In genomic region chr5:178895615-178896571, GRCh38 we compare ENCODE assay signal across 8 cellular contexts. TPM values are rescaled to one million over a fixed set of nuclear protein-coding genes. Genes with fewer than 3 reads are reported as not detected.
DNase-seq lines count a peak whose midpoint lies in the region; ATAC-seq, FAIRE-seq and TF ChIP-seq lines count a peak whose summit lies in the region.

TSS of gene ZFP2 (plus strand) at chr5:178895913. CDS start at chr5:178931314, 35,401 bp downstream.

- no peaks in the 10 kb centered on the region for H3K9me3 Mint-ChIP-seq in activated B cell treated with CpG ODN at 0.5 μM for 24 hours

- H3K4me3 Mint-ChIP-seq in activated B cell treated with CpG ODN at 0.5 μM for 24 hours, result peak within 1 kb of the TSS; percentile 82

- H3K27ac Mint-ChIP-seq in activated B cell treated with CpG ODN at 0.5 μM for 24 hours, result no peak within 1 kb of the TSS

- intact Hi-C loops in activated B cell treated with CpG ODN at 0.5 μM for 24 hours (cut with micrococcal nuclease) (loop anchor here (1.0 to 5.0 kb wide), 3 partner anchors 37 to 166 kb away; partner anchors contain the start of genes ZNF354B, ZNF354C and ZNF879), left colon (cut with DNase I, micrococcal nuclease) (no loop called here)

- no peaks in the 10 kb centered on the region for H3K27me3 Mint-ChIP-seq in activated B cell treated with CpG ODN at 0.5 μM for 24 hours

- no peak for FAIRE-seq in GM19239 (lab: Jason Lieb, UNC)

- TF ChIP-seq CTCF in activated B cell treated with CpG ODN at 0.5 μM for 24 hours (IDR thresholded peaks at IDR 0.05), result no peak

- CTCF ChIA-PET in activated B cell treated with CpG ODN at 0.5 μM for 24 hours (lab: Charles Lee), result interaction anchor here (0.7 kb wide), 1 partner anchor 165 kb away, joined by 3 read pairs; no protein-coding TSS in a partner anchor

- ATAC-seq in activated B cell treated with CpG ODN at 0.5 μM for 24 hours (ENCODE audit: low read depth) (peak; percentile 93), left colon (peak; percentile 98)

- peaks cover 5% of the 10 kb centered on the region for H3K36me3 Mint-ChIP-seq in activated B cell treated with CpG ODN at 0.5 μM for 24 hours (ENCODE audit: low read depth)

- POLR2A ChIA-PET in activated B cell treated with CpG ODN at 0.5 μM for 24 hours (lab: Charles Lee), result interaction anchor here (0.7 to 1.4 kb wide), 2 partner anchors 36 to 169 kb away, joined by 4 to 6 read pairs; partner anchors contain the start of gene ZNF354B

- in situ Hi-C loops in ACHN (cut with HindIII; ENCODE audit: low pct_ligation_motif_present, low pct_unique_long_range_greater_than_20kb, low sequenced_read_pairs), result no loop called here

- H3K4me1 Mint-ChIP-seq in activated B cell treated with CpG ODN at 0.5 μM for 24 hours, result peaks cover 12% of the 10 kb centered on the region

- DNase-seq in D341Med (ENCODE audit: low spot score) (peak; percentile 89), Kasumi-1 (lab: John Stamatoyannopoulos, UW) (peak; percentile 34 to 42), activated B cell treated with CpG ODN at 0.5 μM for 24 hours (peak; percentile 41), dedifferentiated amniotic fluid mesenchymal stem cell (ENCODE audit: extremely low spot score) (peak; percentile 43), left colon (peak; percentile 51 to 74), ACHN (no peak), GM19239 (ENCODE audit: insufficient read length, low spot score) (no peak)
- peak; percentile 42 for DNase-seq in stimulated activated CD4-positive, alpha-beta T cell treated with anti-CD3 and anti-CD28 coated beads, Interleukin-12 subunit alpha, Interleukin-12 subunit beta, amount 100 ng/mL, for 4 hours

RNA-seq across cellular contexts. Expression of gene ZFP2, which starts in this region (rescaled TPM):
- total RNA-seq in activated B cell treated with CpG ODN at 0.5 μM for 24 hours (0.44 and 0.95 TPM in 2 replicates), left colon (1 to 10 TPM in 1 of 2 donors, under 1 TPM in 1; 0.95 to 1.1 TPM)

Comparison
In these comparisons a context has a peak if more than half of its experiments do, and no peak if none do; other contexts are left out.
1. Peak in DNase-seq and ATAC-seq in activated B cell treated with CpG ODN at 0.5 μM for 24 hours; RNA of the gene not detected or under 1 TPM.
2. DNase-seq: peak in D341Med (single experiment), Kasumi-1 (2 of 2), dedifferentiated amniotic fluid mesenchymal stem cell (single experiment), left colon (2 of 2) and stimulated activated CD4-positive, alpha-beta T cell treated with anti-CD3 and anti-CD28 coated beads, Interleukin-12 subunit alpha, Interleukin-12 subunit beta, amount 100 ng/mL, for 4 hours (single experiment); none in ACHN (single experiment) and GM19239 (single experiment).